Comparison of ENCODE assay signal across 9 cellular contexts in the genomic region with DNA sequence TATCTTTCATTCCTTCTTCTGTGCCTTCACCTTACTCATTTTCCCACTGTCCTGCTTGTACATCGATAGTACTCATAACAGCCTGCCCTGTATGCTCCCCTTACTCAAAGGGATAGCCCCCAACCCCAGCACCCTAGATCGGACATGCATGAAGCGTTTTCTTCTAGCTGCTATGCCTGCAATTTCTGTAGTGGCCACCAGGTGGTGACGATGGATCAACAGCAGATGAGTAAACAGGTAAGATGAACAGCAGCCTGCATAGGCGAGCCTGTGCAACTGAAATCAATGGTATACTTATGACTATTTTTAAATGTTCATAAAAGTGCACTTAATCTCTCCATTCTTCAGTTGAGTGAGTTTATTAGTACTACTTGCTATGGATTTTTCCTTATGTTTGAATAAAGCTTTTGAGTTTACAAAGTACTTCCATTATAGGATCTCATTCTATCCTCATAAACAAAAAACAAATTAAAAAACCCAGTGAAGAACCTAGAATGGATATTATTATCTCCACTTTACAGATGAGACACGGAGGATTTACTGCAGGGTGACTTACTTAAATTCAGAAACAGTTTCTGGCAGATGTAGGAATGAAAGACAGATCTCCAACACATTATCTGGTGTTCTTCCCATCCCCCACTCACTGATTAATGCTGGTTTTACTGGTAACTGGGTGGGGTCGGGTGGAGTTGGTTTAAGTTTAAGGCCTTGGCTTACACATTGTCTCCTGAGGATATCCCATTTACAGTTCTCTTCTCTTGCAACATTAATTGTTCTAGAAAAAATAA.
DNase-seq lines count a peak whose midpoint lies in the region; ATAC-seq, FAIRE-seq and TF ChIP-seq lines count a peak whose summit lies in the region.
"Had no signal": no experiment of that assay in that cellular context is flagged by ENCODE, and none has a peak within 500 bp of the region (broad histone marks: within the 10 kb centered on the region; RNA-seq: fewer than 3 reads in every experiment).

No MANE protein-coding gene starts in this region.

- peak; percentile 65 for DNase-seq in ELF-1 (ENCODE audit: low read depth, low spot score)
- DNase-seq in HTR-8/SVneo (ENCODE audit: insufficient read length, low spot score): peak; percentile 18
- DNase-seq in WERI-Rb-1: peak; percentile 61
- peak; percentile 16 for DNase-seq in glomerular visceral epithelial cell (ENCODE audit: extremely low spot score)
- DNase-seq in stimulated activated CD4-positive, alpha-beta T cell treated with anti-CD3 and anti-CD28 coated beads, Interleukin-15, amount 100 ng/mL, for 48 hours (ENCODE audit: low read depth in 2 of 2): peak; percentile 17 to 23
- no peak for DNase-seq in NCI-H2227 treated with DMSO at 0.1 percent for 48 hours (lab: John Stamatoyannopoulos, UW)
- no peak for DNase-seq in medulla oblongata (ENCODE audit: extremely low spot score)
- DNase-seq: activated B cell treated with CpG ODN at 0.5 μM for 24 hours had no signal

- TF ChIP-seq CTCF in WERI-Rb-1 (IDR thresholded peaks at IDR 0.05; ENCODE audit: low read depth, low read length): peak; percentile 70

- no peak for FAIRE-seq in HTR-8/SVneo (lab: Jason Lieb, UNC)

- peaks cover 4% of the 10 kb centered on the region for H3K27me3 ChIP-seq in WERI-Rb-1 (ENCODE audit: insufficient read depth, low read depth, severe bottlenecking)

- no peaks in the 10 kb centered on the region for H3K36me3 ChIP-seq in WERI-Rb-1

- H3K27ac ChIP-seq in WERI-Rb-1: no peak overlapping the region

- ATAC-seq in HG02852 (IDR thresholded peaks at IDR 0.05; ENCODE audit: unreplicated experiment): no peak

- peaks cover 12% of the 10 kb centered on the region for H3K9me3 ChIP-seq in WERI-Rb-1 (ENCODE audit: severe bottlenecking)

- no peak overlapping the region for H3K4me3 ChIP-seq in WERI-Rb-1 (ENCODE audit: low read depth, low read length)

Comparison
In these comparisons a context has a peak if more than half of its experiments do, and no peak if none do; other contexts are left out.
1. DNase-seq: peak in ELF-1 (single experiment), HTR-8/SVneo (single experiment), WERI-Rb-1 (single experiment), glomerular visceral epithelial cell (single experiment) and stimulated activated CD4-positive, alpha-beta T cell treated with anti-CD3 and anti-CD28 coated beads, Interleukin-15, amount 100 ng/mL, for 48 hours (2 of 2); none in NCI-H2227 treated with DMSO at 0.1 percent for 48 hours (single experiment) and medulla oblongata (single experiment).